8 cellular contexts compared by ENCODE assay signal in genomic region chr5:178940569-178941360, GRCh38. TPM values are rescaled to one million over a fixed set of nuclear protein-coding genes. Genes with fewer than 3 reads are reported as not detected.
DNase-seq lines count a peak whose midpoint lies in the region; ATAC-seq and TF ChIP-seq lines count a peak whose summit lies in the region.

TSS of gene ZNF454 (plus strand) at chr5:178941198. CDS start at chr5:178942792, 1,594 bp downstream.

- peak within 1 kb of the TSS in 3 of 5 experiments; percentile 71 to 98 (median 94) for H3K27ac Mint-ChIP-seq in brain

- no peak for TF ChIP-seq CTCF in brain (conservative IDR thresholded peaks at IDR 0.05)

- H3K9me3 ChIP-seq in ES-I3 (ENCODE audit: control insufficient read depth, insufficient read depth, low read length), result peaks cover 12% of the 10 kb centered on the region

- peaks cover 84 to 89% (median 86%) of the 10 kb centered on the region in 5 experiments for H3K9me3 Mint-ChIP-seq in brain

- H3K4me1 ChIP-seq in ES-I3 (ENCODE audit: insufficient read depth, low read length), result no peaks in the 10 kb centered on the region

- peak within 1 kb of the TSS; percentile 61 for H3K9ac ChIP-seq in ES-I3 (ENCODE audit: low read depth, low read length)

- ATAC-seq in HG03025 (IDR thresholded peaks at IDR 0.05; ENCODE audit: low FRiP score, unreplicated experiment), result no peak

- H3K36me3 ChIP-seq in ES-I3 (ENCODE audit: insufficient read depth, low read length), result no peaks in the 10 kb centered on the region

- H3K36me3 Mint-ChIP-seq in brain, result peaks cover 93% of the 10 kb centered on the region

- DNase-seq in hypothalamus (lab: John Stamatoyannopoulos, UW) (peak; percentile 65 to 98 (median 93)), retina (peak; percentile 95), T-helper 9 cell (no peak)
- no peak for DNase-seq in activated CD4-positive, alpha-beta T cell treated with anti-CD3 and anti-CD28 coated beads for 4 hours
- DNase-seq in activated CD4-positive, alpha-beta T cell treated with anti-CD3 and anti-CD28 coated beads, Interleukin-2, amount 50 U/mL, for 1 hour, result no peak

- peaks cover 7% of the 10 kb centered on the region for H3K27me3 Mint-ChIP-seq in brain

- peaks cover 19% of the 10 kb centered on the region for H3K4me1 Mint-ChIP-seq in brain

- peak within 1 kb of the TSS in 3 of 5 experiments; percentile 93 to 97 (median 94) for H3K4me3 Mint-ChIP-seq in brain

RNA-seq across cellular contexts. Expression of gene ZNF454, which starts in this region (rescaled TPM):
- 3.4 TPM for polyA plus RNA-seq in brain (ENCODE audit: insufficient read depth, low read depth, low replicate concordance)

Comparison
In these comparisons a context has a peak if more than half of its experiments do, and no peak if none do; other contexts are left out.
1. DNase-seq: peak in hypothalamus (51 of 51) and retina (single experiment); none in activated CD4-positive, alpha-beta T cell treated with anti-CD3 and anti-CD28 coated beads for 4 hours (0 of 2), T-helper 9 cell (single experiment) and activated CD4-positive, alpha-beta T cell treated with anti-CD3 and anti-CD28 coated beads, Interleukin-2, amount 50 U/mL, for 1 hour (single experiment).